16 cellular contexts compared by ENCODE assay signal in genomic region chr4:152316969-152317368, GRCh38.
DNase-seq lines count a peak whose midpoint lies in the region; ATAC-seq and TF ChIP-seq lines count a peak whose summit lies in the region.
"Had no signal": no experiment of that assay in that cellular context is flagged by ENCODE, and none has a peak within 500 bp of the region (broad histone marks: within the 10 kb centered on the region; RNA-seq: fewer than 3 reads in every experiment).

No MANE protein-coding gene starts in this region.

- DNase-seq in DMS79 (lab: John Stamatoyannopoulos, UW): peak; percentile 70
- DNase-seq in NCI-H2029 treated with DMSO at 0.1 percent for 48 hours (lab: John Stamatoyannopoulos, UW): peak; percentile 76
- peak; percentile 69 for DNase-seq in cerebellar cortex (ENCODE audit: low spot score)
- peak; percentile 55 for DNase-seq in myocyte (ENCODE audit: low read depth)
- DNase-seq in progenitor cell of endocrine pancreas (ENCODE audit: low spot score, unreplicated experiment): no peak
- DNase-seq in HuH-7.5 (ENCODE audit: low spot score): no peak
- no peak for DNase-seq in CD4-positive, alpha-beta memory T cell
- DNase-seq: activated CD4-positive, alpha-beta T cell treated with anti-CD3 and anti-CD28 coated beads, Interleukin-2, amount 50 U/mL, for 4 hours; activated naive CD8-positive, alpha-beta T cell treated with anti-CD3 and anti-CD28 coated beads, Interleukin-2, amount 10 ng/mL, durations not matched to agents 7 days and 5 days; activated T-cell treated with anti-CD3 and anti-CD28 coated beads, Interleukin-2, amount 50 U/mL, for 48 hours; GOT3; heart left ventricle; right cardiac atrium had no signal

- no peaks in the 10 kb centered on the region for H3K9me3 Mint-ChIP-seq in progenitor cell of endocrine pancreas (ENCODE audit: low read depth)
- no peaks in the 10 kb centered on the region for H3K9me3 Mint-ChIP-seq in CD4-positive, alpha-beta memory T cell
- H3K9me3 Mint-ChIP-seq: activated naive CD8-positive, alpha-beta T cell treated with anti-CD3 and anti-CD28 coated beads, Interleukin-2, amount 10 ng/mL, durations not matched to agents 7 days and 5 days had no signal

- intact Hi-C loops in CD4-positive, alpha-beta memory T cell (cut with micrococcal nuclease): no loop called here

- peaks cover 4% of the 10 kb centered on the region for H3K36me3 ChIP-seq in CD4-positive, alpha-beta memory T cell (ENCODE audit: insufficient read depth, low read length)
- H3K36me3 ChIP-seq: SJSA1, thoracic aorta had no signal

- peaks cover 1% of the 10 kb centered on the region for H3K36me3 Mint-ChIP-seq in progenitor cell of endocrine pancreas (ENCODE audit: insufficient read depth)
- peaks cover 7 to 19% of the 10 kb centered on the region in 2 donors for H3K36me3 Mint-ChIP-seq in CD4-positive, alpha-beta memory T cell

- H3K4me1 ChIP-seq in CD4-positive, alpha-beta memory T cell (ENCODE audit: insufficient read depth, low read length): no peaks in the 10 kb centered on the region

- no peak for ATAC-seq in HG02885 (IDR thresholded peaks at IDR 0.05; ENCODE audit: poor library complexity, unreplicated experiment)
- ATAC-seq: right cardiac atrium had no signal

- no peaks in the 10 kb centered on the region for H3K27me3 ChIP-seq in CD4-positive, alpha-beta memory T cell (ENCODE audit: insufficient read depth, low read length)
- H3K27me3 ChIP-seq: heart left ventricle, SJSA1 had no signal

- H3K4me3 Mint-ChIP-seq in progenitor cell of endocrine pancreas (ENCODE audit: low read depth): no peak overlapping the region
- H3K4me3 Mint-ChIP-seq in CD4-positive, alpha-beta memory T cell: no peak overlapping the region
- H3K4me3 Mint-ChIP-seq: activated naive CD8-positive, alpha-beta T cell treated with anti-CD3 and anti-CD28 coated beads, Interleukin-2, amount 10 ng/mL, durations not matched to agents 7 days and 5 days had no signal

- CTCF ChIA-PET in CD4-positive, alpha-beta memory T cell (lab: Charles Lee; ENCODE audit: partially characterized antibody): interaction anchor here (0.7 kb wide), 1 partner anchor 670 kb away, joined by 3 read pairs; no protein-coding TSS in a partner anchor

- no peak for TF ChIP-seq CTCF in progenitor cell of endocrine pancreas (IDR thresholded peaks at IDR 0.05; ENCODE audit: unreplicated experiment)

- no peaks in the 10 kb centered on the region for H3K4me1 Mint-ChIP-seq in progenitor cell of endocrine pancreas (ENCODE audit: low read depth)
- H3K4me1 Mint-ChIP-seq in CD4-positive, alpha-beta memory T cell: peaks cover 0 to 1% (median 0%) of the 10 kb centered on the region in 4 donors
- H3K4me1 Mint-ChIP-seq: activated naive CD8-positive, alpha-beta T cell treated with anti-CD3 and anti-CD28 coated beads, Interleukin-2, amount 10 ng/mL, durations not matched to agents 7 days and 5 days had no signal

- no peak overlapping the region for H3K27ac Mint-ChIP-seq in progenitor cell of endocrine pancreas
- H3K27ac Mint-ChIP-seq in CD4-positive, alpha-beta memory T cell: no peak overlapping the region
- H3K27ac Mint-ChIP-seq: activated naive CD8-positive, alpha-beta T cell treated with anti-CD3 and anti-CD28 coated beads, Interleukin-2, amount 10 ng/mL, durations not matched to agents 7 days and 5 days had no signal

- H3K27ac ChIP-seq in CD4-positive, alpha-beta memory T cell (ENCODE audit: low read depth, low read length): no peak overlapping the region
- H3K27ac ChIP-seq: heart left ventricle, SJSA1, thoracic aorta had no signal

- POLR2A ChIA-PET in CD4-positive, alpha-beta memory T cell (lab: Charles Lee; ENCODE audit: partially characterized antibody): no interaction called here

- no peaks in the 10 kb centered on the region for H3K27me3 Mint-ChIP-seq in progenitor cell of endocrine pancreas
- no peaks in the 10 kb centered on the region for H3K27me3 Mint-ChIP-seq in CD4-positive, alpha-beta memory T cell
- H3K27me3 Mint-ChIP-seq: activated naive CD8-positive, alpha-beta T cell treated with anti-CD3 and anti-CD28 coated beads, Interleukin-2, amount 10 ng/mL, durations not matched to agents 7 days and 5 days had no signal

- H3K9me3 ChIP-seq in CD4-positive, alpha-beta memory T cell (ENCODE audit: control insufficient read depth in 1 of 2, low read length in 2 of 2): no peaks in the 10 kb centered on the region
- H3K9me3 ChIP-seq: heart left ventricle, SJSA1, thoracic aorta had no signal

- H3K4me3 ChIP-seq in CD4-positive, alpha-beta memory T cell (ENCODE audit: low read length in 2 of 2): no peak overlapping the region
- H3K4me3 ChIP-seq: heart left ventricle, SJSA1, thoracic aorta had no signal

Comparison
In these comparisons a context has a peak if more than half of its experiments do, and no peak if none do; other contexts are left out.
1. DNase-seq: peak in DMS79 (single experiment), NCI-H2029 treated with DMSO at 0.1 percent for 48 hours (single experiment), cerebellar cortex (single experiment) and myocyte (single experiment); none in progenitor cell of endocrine pancreas (single experiment), HuH-7.5 (single experiment) and CD4-positive, alpha-beta memory T cell (0 of 5).